ENCODE assay signal across 21 cellular contexts in genomic region chr2:118086024-118086633, GRCh38.
"Had no signal": no experiment of that assay in that cellular context is flagged by ENCODE, and none has a peak within 500 bp of the region (broad histone marks: within the 10 kb centered on the region; RNA-seq: fewer than 3 reads in every experiment).

No MANE protein-coding gene starts in this region.

- H3K4me1 ChIP-seq: colonic mucosa, testis had no signal

- H3K27me3 ChIP-seq: colonic mucosa, right atrium auricular region, testis, tibial nerve, upper lobe of right lung, vagina had no signal

- DNase-seq: colonic mucosa; effector CD4-positive, alpha-beta T cell; endodermal cell; erythroblast; foreskin keratinocyte; left colon; left ventricle myocardium superior; mesendoderm; naive thymus-derived CD4-positive, alpha-beta T cell; nephron progenitor cell; posterior cingulate gyrus; stimulated activated CD4-positive, alpha-beta T cell treated with anti-CD3 and anti-CD28 coated beads, Interleukin-2, amount 100 ng/mL, for 48 hours; stimulated activated CD8-positive, alpha-beta memory T cell treated with anti-CD3 and anti-CD28 coated beads, Interleukin-4, amount 100 ng/mL, for 48 hours; stimulated activated naive CD8-positive, alpha-beta T cell treated with anti-CD3 and anti-CD28 coated beads, Interleukin-15, Interleukin-2, amounts not matched to agents 100 U/mL and 50 U/mL, for 24 hours; testis; upper lobe of right lung had no signal

- H3K4me3 ChIP-seq: colonic mucosa, right atrium auricular region, testis, tibial nerve, upper lobe of right lung, vagina had no signal

- ATAC-seq: foreskin keratinocyte; left colon; left ventricle myocardium superior; naive thymus-derived CD4-positive, alpha-beta T cell; stimulated activated effector memory CD8-positive, alpha-beta T cell treated with anti-CD3 and anti-CD28 coated beads, Interleukin-12 subunit alpha, Interleukin-12 subunit beta, amount 100 ng/mL, for 72 hours; stimulated activated naive CD8-positive, alpha-beta T cell treated with anti-CD3 and anti-CD28 coated beads, Interleukin-15, Interleukin-2, amounts not matched to agents 100 U/mL and 50 U/mL, for 24 hours; upper lobe of right lung had no signal

- H3K27ac ChIP-seq: colonic mucosa, foreskin keratinocyte, neutrophil, right atrium auricular region, testis, tibial nerve, upper lobe of right lung, vagina had no signal

- H3K9me3 ChIP-seq: colonic mucosa, neutrophil, right atrium auricular region, testis, tibial nerve, upper lobe of right lung, vagina had no signal

- H3K36me3 ChIP-seq: colonic mucosa, neutrophil, right atrium auricular region, tibial nerve, upper lobe of right lung, vagina had no signal
